In the genomic region with DNA sequence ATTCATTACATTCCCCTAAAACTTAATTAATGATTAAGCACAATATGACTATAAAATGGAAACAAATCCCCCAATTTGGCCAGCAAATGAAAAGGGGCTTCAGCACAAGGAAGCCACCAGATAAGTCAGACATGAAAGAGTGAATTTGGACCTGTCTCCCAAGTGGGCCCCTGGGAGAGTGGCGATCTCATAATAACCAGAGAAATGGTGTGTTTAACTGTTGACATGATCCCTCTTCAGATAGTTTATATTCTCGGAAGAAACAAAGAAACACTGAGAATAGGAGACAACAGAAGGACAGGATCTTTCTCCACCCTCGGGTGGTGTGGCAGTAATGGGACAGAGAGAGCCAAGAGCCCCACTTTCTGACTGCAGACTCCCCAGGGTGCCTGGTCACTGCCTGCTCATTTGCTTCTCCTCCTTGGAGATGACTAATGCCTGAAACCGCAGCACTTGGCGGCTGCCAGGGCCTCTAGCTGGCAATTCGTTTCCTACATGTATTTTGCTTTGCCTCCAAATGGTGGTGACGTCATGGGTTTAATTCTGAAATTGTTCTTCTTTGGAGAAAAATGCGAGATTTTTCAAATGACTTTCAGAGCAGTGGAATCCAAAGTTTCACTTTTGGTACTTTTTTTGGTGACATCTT, we compare ENCODE assay signal across 11 cellular contexts. TPM values are rescaled to one million over a fixed set of nuclear protein-coding genes. Genes with fewer than 3 reads are reported as not detected.
A peak's percentile ranks its signal among the peaks of the same experiment; 100 is the strongest.
DNase-seq lines count a peak whose midpoint lies in the region; ATAC-seq, FAIRE-seq and TF ChIP-seq lines count a peak whose summit lies in the region.
"Had no signal": no experiment of that assay in that cellular context is flagged by ENCODE, and none has a peak within 500 bp of the region (broad histone marks: within the 10 kb centered on the region; RNA-seq: fewer than 3 reads in every experiment).

No MANE protein-coding gene starts in this region.

- H4K20me1 ChIP-seq in keratinocyte (ENCODE audit: control insufficient read depth, extremely low read depth, insufficient read depth, low read length), result no peaks in the 10 kb centered on the region

- no peaks in the 10 kb centered on the region for H3K36me3 Mint-ChIP-seq in activated T-cell treated with anti-CD3 and anti-CD28 coated beads, Interleukin-2, amount 50 U/mL, for 72 hours (ENCODE audit: insufficient read depth in 2 of 2)
- H3K36me3 Mint-ChIP-seq in nephron progenitor cell (ENCODE audit: low read depth), result no peaks in the 10 kb centered on the region
- H3K36me3 Mint-ChIP-seq: natural killer cell treated with Interleukin-12 subunit alpha and Interleukin-12 subunit beta and Interleukin-15 and Interleukin-18, amount 100 ng/mL, for 72 hours had no signal

- H3K4me3 ChIP-seq in keratinocyte (ENCODE audit: control insufficient read depth in 2 of 3, extremely low read depth in 1 of 3, insufficient read depth in 2 of 3, low read depth in 1 of 3, low read length in 3 of 3), result no peak overlapping the region

- H3K27ac Mint-ChIP-seq in activated T-cell treated with anti-CD3 and anti-CD28 coated beads, Interleukin-2, amount 50 U/mL, for 72 hours, result no peak overlapping the region
- H3K27ac Mint-ChIP-seq in nephron progenitor cell, result no peak overlapping the region
- H3K27ac Mint-ChIP-seq: natural killer cell treated with Interleukin-12 subunit alpha and Interleukin-12 subunit beta and Interleukin-15 and Interleukin-18, amount 100 ng/mL, for 72 hours had no signal

- H3K36me3 ChIP-seq in keratinocyte (ENCODE audit: control insufficient read depth in 2 of 2, extremely low read depth in 1 of 2, insufficient read depth in 2 of 2, low read length in 2 of 2), result no peaks in the 10 kb centered on the region

- H3K9me3 ChIP-seq in keratinocyte (ENCODE audit: control insufficient read depth, low read depth, low read length), result no peaks in the 10 kb centered on the region

- no peak overlapping the region for H3K27ac ChIP-seq in keratinocyte (ENCODE audit: control insufficient read depth, insufficient read depth, low read length)

- H3K9me1 ChIP-seq in keratinocyte (ENCODE audit: control insufficient read depth, extremely low read depth, insufficient read depth, low read length), result no peaks in the 10 kb centered on the region

- dilution Hi-C loops in keratinocyte (cut with MboI; ENCODE audit: extremely low pct_ligation_motif_present, low sequenced_read_pairs), result no loop called here

- H2AFZ ChIP-seq in keratinocyte (ENCODE audit: control insufficient read depth, low read length), result no peak overlapping the region

- no peaks in the 10 kb centered on the region for H3K9me3 Mint-ChIP-seq in activated T-cell treated with anti-CD3 and anti-CD28 coated beads, Interleukin-2, amount 50 U/mL, for 72 hours
- no peaks in the 10 kb centered on the region for H3K9me3 Mint-ChIP-seq in nephron progenitor cell
- H3K9me3 Mint-ChIP-seq: natural killer cell treated with Interleukin-12 subunit alpha and Interleukin-12 subunit beta and Interleukin-15 and Interleukin-18, amount 100 ng/mL, for 72 hours had no signal

- H3K79me2 ChIP-seq in keratinocyte (ENCODE audit: control insufficient read depth, insufficient read depth, low read length), result no peaks in the 10 kb centered on the region

- H3K4me1 ChIP-seq in keratinocyte (ENCODE audit: control insufficient read depth, extremely low read depth, insufficient read depth, low read length), result peaks cover 10% of the 10 kb centered on the region

- no peaks in the 10 kb centered on the region for H3K27me3 ChIP-seq in keratinocyte (ENCODE audit: control insufficient read depth, extremely low read depth, insufficient read depth, low read length)

- no peak overlapping the region for H3K9ac ChIP-seq in keratinocyte (ENCODE audit: control insufficient read depth, extremely low read depth, insufficient read depth, low read length)

- DNase-seq in Caki2 (ENCODE audit: low read depth) (peak; percentile 67), KBM-7 (peak; percentile 4), keratinocyte (ENCODE audit: low read depth, low spot score) (peak; percentile 33), nephron progenitor cell (no peak)
- peak; percentile 35 to 49 for DNase-seq in activated T-cell treated with anti-CD3 and anti-CD28 coated beads, Interleukin-2, amount 50 U/mL, for 72 hours

- ATAC-seq in activated T-cell treated with anti-CD3 and anti-CD28 coated beads, Interleukin-2, amount 50 U/mL, for 72 hours (replicated peaks in 1 of 2), result peak; percentile 73 to 76
- no peak for ATAC-seq in GM21528 (IDR thresholded peaks at IDR 0.05; ENCODE audit: low FRiP score, unreplicated experiment)
- no peak for ATAC-seq in HG03108 (IDR thresholded peaks at IDR 0.05; ENCODE audit: unreplicated experiment)
- ATAC-seq in HG03442 (IDR thresholded peaks at IDR 0.05; ENCODE audit: unreplicated experiment), result no peak

- no peaks in the 10 kb centered on the region for H3K27me3 Mint-ChIP-seq in activated T-cell treated with anti-CD3 and anti-CD28 coated beads, Interleukin-2, amount 50 U/mL, for 72 hours (ENCODE audit: low read depth)
- H3K27me3 Mint-ChIP-seq in nephron progenitor cell (ENCODE audit: low read depth, poor library complexity), result peaks cover 16% of the 10 kb centered on the region
- H3K27me3 Mint-ChIP-seq: natural killer cell treated with Interleukin-12 subunit alpha and Interleukin-12 subunit beta and Interleukin-15 and Interleukin-18, amount 100 ng/mL, for 72 hours had no signal

- no peak overlapping the region for H3K4me3 Mint-ChIP-seq in activated T-cell treated with anti-CD3 and anti-CD28 coated beads, Interleukin-2, amount 50 U/mL, for 72 hours
- no peak overlapping the region for H3K4me3 Mint-ChIP-seq in nephron progenitor cell
- H3K4me3 Mint-ChIP-seq: natural killer cell treated with Interleukin-12 subunit alpha and Interleukin-12 subunit beta and Interleukin-15 and Interleukin-18, amount 100 ng/mL, for 72 hours had no signal

- peaks cover 32% of the 10 kb centered on the region for H3K4me1 Mint-ChIP-seq in activated T-cell treated with anti-CD3 and anti-CD28 coated beads, Interleukin-2, amount 50 U/mL, for 72 hours (ENCODE audit: low read depth)
- peaks cover 28% of the 10 kb centered on the region for H3K4me1 Mint-ChIP-seq in nephron progenitor cell

- peak overlapping the region; percentile 2 for H3K4me2 ChIP-seq in keratinocyte (ENCODE audit: control insufficient read depth, extremely low read depth, insufficient read depth, low read depth, low read length)

- peak in 1 of 3 experiments; percentile 7 for TF ChIP-seq CTCF in keratinocyte (optimal IDR thresholded peaks at IDR 0.05 in 1 of 3, IDR thresholded peaks at IDR 0.05 in 1 of 3, conservative IDR thresholded peaks at IDR 0.05 in 1 of 3; ENCODE audit: extremely low read depth in 1 of 3, insufficient read depth in 2 of 3, low read length in 3 of 3)
- no peak for TF ChIP-seq CTCF in nephron progenitor cell (IDR thresholded peaks at IDR 0.05)

- peak; percentile 90 for FAIRE-seq in keratinocyte (lab: Jason Lieb, UNC)

- in situ Hi-C loops in Caki2 (cut with HindIII; ENCODE audit: low pct_unique_long_range_greater_than_20kb, low sequenced_read_pairs) (no loop called here), KBM-7 (cut with MboI; ENCODE audit: low pct_unique_long_range_greater_than_20kb, low sequenced_read_pairs) (no loop called here)

RNA-seq across cellular contexts. Expression of gene SPP2, which starts 46.4 kb away (rescaled TPM):
- not detected in 2 replicates for total RNA-seq in Caki2 (2014; rRNA removed; shearing (Covaris generic); ENCODE audit: low replicate concordance)
- not detected for total RNA-seq in activated T-cell treated with anti-CD3 and anti-CD28 coated beads, Interleukin-2, amount 50 U/mL, for 72 hours
- 0.13 to 0.14 TPM in 2 of 3 replicates, not detected in the other for polyA plus RNA-seq in keratinocyte
- not detected for polyA plus RNA-seq in keratinocyte (2011; ENCODE audit: low read depth)
- polyA plus RNA-seq in keratinocyte (2011; cell fraction: cytosol; rRNA removed), result 0.09 TPM in 1 of 2 replicates, not detected in the other
- 0.20 TPM in 1 of 2 replicates, not detected in the other for polyA plus RNA-seq in keratinocyte (2011; cell fraction: nucleus; rRNA removed)
- 0.17 TPM in 1 of 2 replicates, not detected in the other for polyA plus RNA-seq in keratinocyte (2012; ENCODE audit: low replicate concordance)
- polyA minus RNA-seq in keratinocyte, result not detected in 3 replicates
- polyA minus RNA-seq in keratinocyte (2011; cell fraction: cytosol; rRNA and poly(A)+ RNA removed), result not detected
- not detected in 2 replicates for polyA minus RNA-seq in keratinocyte (2011; cell fraction: nucleus; rRNA and poly(A)+ RNA removed)
- total RNA-seq: natural killer cell treated with Interleukin-12 subunit alpha and Interleukin-12 subunit beta and Interleukin-15 and Interleukin-18, amount 100 ng/mL, for 72 hours; urinary bladder had no signal
- polyA plus RNA-seq: adipose tissue, urinary bladder had no signal

Comparison
In these comparisons a context has a peak if more than half of its experiments do, and no peak if none do; other contexts are left out.
1. ATAC-seq: peak in activated T-cell treated with anti-CD3 and anti-CD28 coated beads, Interleukin-2, amount 50 U/mL, for 72 hours (2 of 2); none in GM21528 (single experiment), HG03108 (single experiment) and HG03442 (single experiment).